ENCODE assay signal across 26 cellular contexts in genomic region chr2:177445223-177445622, GRCh38.
"Had no signal": no experiment of that assay in that cellular context is flagged by ENCODE, and none has a peak within 500 bp of the region (broad histone marks: within the 10 kb centered on the region; RNA-seq: fewer than 3 reads in every experiment).

No MANE protein-coding gene starts in this region.

- H3K4me3 ChIP-seq: breast epithelium, dorsolateral prefrontal cortex, gastrocnemius medialis, skin epidermis, thoracic aorta, uterus had no signal

- DNase-seq: activated B cell treated with CpG ODN at 0.5 μM for 24 hours; activated CD8-positive, alpha-beta memory T cell treated with anti-CD3 and anti-CD28 coated beads, Interleukin-2, amount 10 ng/mL, durations not matched to agents 7 days and 5 days; activated CD8-positive, alpha-beta T cell treated with anti-CD3 and anti-CD28 coated beads, Interleukin-2, amount 10 ng/mL, durations not matched to agents 7 days and 5 days; activated naive CD8-positive, alpha-beta T cell treated with anti-CD3 and anti-CD28 coated beads, Interleukin-2, amount 50 U/mL, for 24 hours; activated T-cell treated with anti-CD3 and anti-CD28 coated beads, Interleukin-2, amount 50 U/mL, for 48 hours; amygdala; dorsolateral prefrontal cortex; effector memory CD4-positive, alpha-beta T cell; erythroblast; gastrocnemius medialis; glutamatergic neuron; left cardiac atrium; left ventricle myocardium superior; mammary epithelial cell; stimulated activated CD4-positive, alpha-beta T cell treated with anti-CD3 and anti-CD28 coated beads, Interleukin-12 subunit alpha, Interleukin-12 subunit beta, amount 100 ng/mL, for 4 hours; stimulated activated CD4-positive, alpha-beta T cell treated with anti-CD3 and anti-CD28 coated beads, Interleukin-4, amount 100 ng/mL, for 1 hour; T-helper 9 cell; trophoblast cell; uterus had no signal

- H3K9me3 ChIP-seq: gastrocnemius medialis, thoracic aorta, uterus had no signal

- H3K27me3 ChIP-seq: breast epithelium, dorsolateral prefrontal cortex, gastrocnemius medialis, uterus had no signal

- FAIRE-seq: colon, keratinocyte had no signal

- H3K4me1 ChIP-seq: breast epithelium, gastrocnemius medialis, uterus had no signal

- H3K27ac ChIP-seq: breast epithelium, dorsolateral prefrontal cortex, gastrocnemius medialis, skin epidermis, thoracic aorta, uterus had no signal

- H3K36me3 ChIP-seq: uterus had no signal

- ATAC-seq: activated CD8-positive, alpha-beta memory T cell treated with anti-CD3 and anti-CD28 coated beads, Interleukin-2, amount 10 ng/mL, durations not matched to agents 7 days and 5 days; activated CD8-positive, alpha-beta T cell treated with anti-CD3 and anti-CD28 coated beads, Interleukin-2, amount 10 ng/mL, durations not matched to agents 7 days and 5 days; activated naive CD8-positive, alpha-beta T cell treated with anti-CD3 and anti-CD28 coated beads, Interleukin-2, amount 50 U/mL, for 24 hours; gastrocnemius medialis; left cardiac atrium; left ventricle myocardium superior; sciatic nerve; stimulated activated effector memory CD8-positive, alpha-beta T cell treated with anti-CD3 and anti-CD28 coated beads, Interleukin-12 subunit alpha, Interleukin-12 subunit beta, amount 100 ng/mL, for 72 hours had no signal
